Comparison of ENCODE assay signal across 1 cellular context in genomic region chr1:201786824-201787223, GRCh38.
TF ChIP-seq lines count a peak whose summit lies in the region.

No MANE protein-coding gene starts in this region.

TF ChIP-seq in HepG2, 621 proteins besides CTCF, POLR2A, EP300 and RAD21:
- TF ChIP-seq AHR (CRISPR knock-in tag; IDR thresholded peaks at IDR 0.05): no peak
- no peak for TF ChIP-seq ZSCAN22 (CRISPR knock-in tag; IDR thresholded peaks at IDR 0.05)
- no peak for TF ChIP-seq U2AF1 (optimal IDR thresholded peaks at IDR 0.05; ENCODE audit: low read depth, low read length)
- TF ChIP-seq HINFP (CRISPR knock-in tag; IDR thresholded peaks at IDR 0.05; ENCODE audit: low read depth): no peak
- TF ChIP-seq ZNF841 (CRISPR knock-in tag; IDR thresholded peaks at IDR 0.05; ENCODE audit: borderline replicate concordance): no peak
- TF ChIP-seq MXD1 (CRISPR knock-in tag; IDR thresholded peaks at IDR 0.05): no peak
- no peak for TF ChIP-seq ARID2 (CRISPR knock-in tag; IDR thresholded peaks at IDR 0.05; ENCODE audit: borderline replicate concordance)
- no peak for TF ChIP-seq DZIP1 (CRISPR knock-in tag; IDR thresholded peaks at IDR 0.05)
- TF ChIP-seq PCBP1 (IDR thresholded peaks at IDR 0.05; ENCODE audit: borderline replicate concordance, low read depth, low read length): no peak
- TF ChIP-seq ZNF281 (CRISPR knock-in tag; IDR thresholded peaks at IDR 0.05; ENCODE audit: borderline replicate concordance): no peak
- TF ChIP-seq ZNF350 (CRISPR knock-in tag; IDR thresholded peaks at IDR 0.05; ENCODE audit: borderline replicate concordance, low read depth): no peak
- TF ChIP-seq ZNF580 (CRISPR knock-in tag; IDR thresholded peaks at IDR 0.05; ENCODE audit: borderline replicate concordance, low read depth): no peak
- TF ChIP-seq HMGXB3 (CRISPR knock-in tag; IDR thresholded peaks at IDR 0.05; ENCODE audit: borderline replicate concordance): no peak
